1 cellular context compared by ENCODE assay signal in the genomic region with DNA sequence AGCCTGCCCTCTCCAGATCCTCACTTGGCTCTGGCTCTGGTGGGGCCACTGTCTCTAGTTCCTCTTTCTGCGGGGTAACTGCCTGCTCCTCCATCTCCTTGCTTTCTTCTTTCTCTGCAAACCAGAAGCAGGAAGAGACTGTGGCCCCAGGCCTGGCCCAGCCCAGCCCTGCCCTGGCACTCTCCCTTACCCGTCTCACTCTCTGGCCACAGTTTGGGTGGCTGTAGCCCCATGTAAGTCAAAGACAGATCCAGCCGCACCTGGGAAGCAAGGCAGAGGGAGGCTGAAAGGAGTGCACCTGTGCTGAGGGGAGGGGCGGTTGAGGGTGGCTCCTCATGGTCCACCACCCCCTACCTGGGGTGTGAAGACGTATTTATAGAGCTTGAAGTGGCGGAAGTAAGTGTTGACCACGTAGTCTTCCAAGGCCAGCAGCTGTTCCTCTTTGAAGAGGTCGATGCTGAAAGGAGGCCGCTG.
TF ChIP-seq lines count a peak whose summit lies in the region.

No MANE protein-coding gene starts in this region.

TF ChIP-seq in SK-N-SH treated with all-trans-retinoic acid at 6 μM for 48 hours, 23 proteins besides CTCF, POLR2A, EP300 and RAD21 (continued from another document):
- TF ChIP-seq, protein P1, sequence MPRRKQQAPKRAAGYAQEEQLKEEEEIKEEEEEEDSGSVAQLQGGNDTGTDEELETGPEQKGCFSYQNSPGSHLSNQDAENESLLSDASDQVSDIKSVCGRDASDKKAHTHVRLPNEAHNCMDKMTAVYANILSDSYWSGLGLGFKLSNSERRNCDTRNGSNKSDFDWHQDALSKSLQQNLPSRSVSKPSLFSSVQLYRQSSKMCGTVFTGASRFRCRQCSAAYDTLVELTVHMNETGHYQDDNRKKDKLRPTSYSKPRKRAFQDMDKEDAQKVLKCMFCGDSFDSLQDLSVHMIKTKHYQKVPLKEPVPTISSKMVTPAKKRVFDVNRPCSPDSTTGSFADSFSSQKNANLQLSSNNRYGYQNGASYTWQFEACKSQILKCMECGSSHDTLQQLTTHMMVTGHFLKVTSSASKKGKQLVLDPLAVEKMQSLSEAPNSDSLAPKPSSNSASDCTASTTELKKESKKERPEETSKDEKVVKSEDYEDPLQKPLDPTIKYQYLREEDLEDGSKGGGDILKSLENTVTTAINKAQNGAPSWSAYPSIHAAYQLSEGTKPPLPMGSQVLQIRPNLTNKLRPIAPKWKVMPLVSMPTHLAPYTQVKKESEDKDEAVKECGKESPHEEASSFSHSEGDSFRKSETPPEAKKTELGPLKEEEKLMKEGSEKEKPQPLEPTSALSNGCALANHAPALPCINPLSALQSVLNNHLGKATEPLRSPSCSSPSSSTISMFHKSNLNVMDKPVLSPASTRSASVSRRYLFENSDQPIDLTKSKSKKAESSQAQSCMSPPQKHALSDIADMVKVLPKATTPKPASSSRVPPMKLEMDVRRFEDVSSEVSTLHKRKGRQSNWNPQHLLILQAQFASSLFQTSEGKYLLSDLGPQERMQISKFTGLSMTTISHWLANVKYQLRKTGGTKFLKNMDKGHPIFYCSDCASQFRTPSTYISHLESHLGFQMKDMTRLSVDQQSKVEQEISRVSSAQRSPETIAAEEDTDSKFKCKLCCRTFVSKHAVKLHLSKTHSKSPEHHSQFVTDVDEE (CRISPR knock-in tag; IDR thresholded peaks at IDR 0.05), result no peak
- TF ChIP-seq ZFP3 (CRISPR knock-in tag; IDR thresholded peaks at IDR 0.05) (no peak), ZNF70 (CRISPR knock-in tag; IDR thresholded peaks at IDR 0.05) (no peak), ISL1 (CRISPR knock-in tag; IDR thresholded peaks at IDR 0.05) (no peak)
